25 cellular contexts compared by ENCODE assay signal in genomic region chr12:7601407-7601806, GRCh38.
"Had no signal": no experiment of that assay in that cellular context is flagged by ENCODE, and none has a peak within 500 bp of the region (broad histone marks: within the 10 kb centered on the region; RNA-seq: fewer than 3 reads in every experiment).

No MANE protein-coding gene starts in this region.

- H3K4me1 Mint-ChIP-seq: activated B cell treated with CpG ODN at 0.5 μM for 24 hours; activated CD4-positive, alpha-beta memory T cell treated with anti-CD3 and anti-CD28 coated beads, Interleukin-2, amount 10 ng/mL, durations not matched to agents 7 days and 5 days; activated CD4-positive, alpha-beta T cell treated with anti-CD3 and anti-CD28 coated beads for 36 hours; activated naive CD8-positive, alpha-beta T cell treated with anti-CD3 and anti-CD28 coated beads, Interleukin-2, amount 50 U/mL, for 24 hours had no signal

- H3K27ac Mint-ChIP-seq: activated B cell treated with CpG ODN at 0.5 μM for 24 hours; activated CD4-positive, alpha-beta memory T cell treated with anti-CD3 and anti-CD28 coated beads, Interleukin-2, amount 10 ng/mL, durations not matched to agents 7 days and 5 days; activated CD4-positive, alpha-beta T cell treated with anti-CD3 and anti-CD28 coated beads for 36 hours; activated naive CD4-positive, alpha-beta T cell treated with anti-CD3 and anti-CD28 coated beads, Interleukin-2, amount 50 U/mL, for 72 hours; activated naive CD8-positive, alpha-beta T cell treated with anti-CD3 and anti-CD28 coated beads, Interleukin-2, amount 50 U/mL, for 24 hours; activated T-cell treated with anti-CD3 and anti-CD28 coated beads, Interleukin-2, amount 50 U/mL, for 24 hours had no signal

- H3K9me3 Mint-ChIP-seq: activated CD4-positive, alpha-beta memory T cell treated with anti-CD3 and anti-CD28 coated beads, Interleukin-2, amount 10 ng/mL, durations not matched to agents 7 days and 5 days; activated naive CD8-positive, alpha-beta T cell treated with anti-CD3 and anti-CD28 coated beads, Interleukin-2, amount 50 U/mL, for 24 hours; activated T-cell treated with anti-CD3 and anti-CD28 coated beads, Interleukin-2, amount 50 U/mL, for 24 hours had no signal

- H3K4me3 Mint-ChIP-seq: activated B cell treated with CpG ODN at 0.5 μM for 24 hours; activated CD4-positive, alpha-beta memory T cell treated with anti-CD3 and anti-CD28 coated beads, Interleukin-2, amount 10 ng/mL, durations not matched to agents 7 days and 5 days; activated CD4-positive, alpha-beta T cell treated with anti-CD3 and anti-CD28 coated beads for 36 hours; activated naive CD8-positive, alpha-beta T cell treated with anti-CD3 and anti-CD28 coated beads, Interleukin-2, amount 50 U/mL, for 24 hours; activated T-cell treated with anti-CD3 and anti-CD28 coated beads, Interleukin-2, amount 50 U/mL, for 24 hours had no signal

- ATAC-seq: activated CD4-positive, alpha-beta T cell treated with anti-CD3 and anti-CD28 coated beads for 36 hours; activated naive CD4-positive, alpha-beta T cell treated with anti-CD3 and anti-CD28 coated beads, Interleukin-2, amount 50 U/mL, for 72 hours; activated naive CD8-positive, alpha-beta T cell treated with anti-CD3 and anti-CD28 coated beads, Interleukin-2, amount 50 U/mL, for 24 hours; body of pancreas had no signal

- H3K36me3 Mint-ChIP-seq: activated naive CD4-positive, alpha-beta T cell treated with anti-CD3 and anti-CD28 coated beads, Interleukin-2, amount 50 U/mL, for 72 hours had no signal

- DNase-seq: activated B cell treated with CpG ODN at 0.5 μM for 24 hours; activated CD4-positive, alpha-beta memory T cell treated with anti-CD3 and anti-CD28 coated beads, Interleukin-2, amount 10 ng/mL, durations not matched to agents 7 days and 5 days; activated CD4-positive, alpha-beta T cell treated with anti-CD3 and anti-CD28 coated beads for 36 hours; activated CD4-positive, alpha-beta T cell treated with anti-CD3 and anti-CD28 coated beads, Interleukin-2, amount 50 U/mL, for 1 hour; activated CD8-positive, alpha-beta memory T cell treated with anti-CD3 and anti-CD28 coated beads, Interleukin-2, amount 50 U/mL, for 4 hours; activated effector memory CD4-positive, alpha-beta T cell treated with anti-CD3 and anti-CD28 coated beads, Interleukin-2, amount 50 U/mL, for 16 hours; activated naive CD4-positive, alpha-beta T cell treated with Interleukin-2 at 50 U/mL for 16 hours; activated naive CD8-positive, alpha-beta T cell treated with anti-CD3 and anti-CD28 coated beads, Interleukin-2, amount 50 U/mL, for 24 hours; activated T-cell treated with anti-CD3 and anti-CD28 coated beads, Interleukin-2, amount 50 U/mL, for 24 hours; amniotic stem cell; body of pancreas; central memory CD4-positive, alpha-beta T cell; MM.1S; NCI-H1105 treated with DMSO at 0.1 percent for 48 hours; NCI-H1436 treated with DMSO at 0.1 percent for 48 hours; NCI-H187; NCI-H2081; NCI-H446; NCI-H524; Peyer's patch; Right ventricle myocardium superior; SJCRH30; SK-N-SH; T-helper 1 cell had no signal
